Comparison of ENCODE assay signal across 8 cellular contexts in genomic region chr4:163331629-163332360, GRCh38. TPM values are rescaled to one million over a fixed set of nuclear protein-coding genes. Genes with fewer than 3 reads are reported as not detected.
DNase-seq lines count a peak whose midpoint lies in the region; ATAC-seq lines count a peak whose summit lies in the region.

No MANE protein-coding gene starts in this region.

- CTCF ChIA-PET in activated CD8-positive, alpha-beta memory T cell treated with anti-CD3 and anti-CD28 coated beads, Interleukin-2, amount 10 ng/mL, durations not matched to agents 7 days and 5 days (lab: Charles Lee), result interaction anchor here (0.6 to 1.8 kb wide), 4 partner anchors 8 to 222 kb away, joined by 3 to 6 read pairs (median 4); no protein-coding TSS in a partner anchor
- CTCF ChIA-PET in CD8-positive, alpha-beta memory T cell (lab: Charles Lee), result interaction anchor here (1.5 kb wide), 1 partner anchor 15 kb away, joined by 4 read pairs; no protein-coding TSS in a partner anchor

- peaks cover 15% of the 10 kb centered on the region for H3K4me1 ChIP-seq in adipocyte (ENCODE audit: control insufficient read depth, insufficient read depth, low read length)
- peaks cover 4% of the 10 kb centered on the region for H3K4me1 ChIP-seq in CD8-positive, alpha-beta memory T cell (ENCODE audit: insufficient read depth, low read length)

- H3K36me3 ChIP-seq in adipocyte (ENCODE audit: control insufficient read depth, insufficient read depth, low read length, severe bottlenecking), result no peaks in the 10 kb centered on the region
- no peaks in the 10 kb centered on the region for H3K36me3 ChIP-seq in CD8-positive, alpha-beta memory T cell (ENCODE audit: insufficient read depth, low read length)

- H3K36me3 Mint-ChIP-seq in activated CD8-positive, alpha-beta memory T cell treated with anti-CD3 and anti-CD28 coated beads, Interleukin-2, amount 10 ng/mL, durations not matched to agents 7 days and 5 days, result no peaks in the 10 kb centered on the region
- H3K36me3 Mint-ChIP-seq in CD8-positive, alpha-beta memory T cell, result no peaks in the 10 kb centered on the region

- no peak for ATAC-seq in activated CD8-positive, alpha-beta memory T cell treated with anti-CD3 and anti-CD28 coated beads, Interleukin-2, amount 10 ng/mL, durations not matched to agents 7 days and 5 days
- ATAC-seq in sciatic nerve, result peak; percentile 62
- no peak for ATAC-seq in HG03280 (IDR thresholded peaks at IDR 0.05; ENCODE audit: unreplicated experiment)

- intact Hi-C loops in sciatic nerve (cut with DNase I), result no loop called here

- peaks cover 51% of the 10 kb centered on the region for H3K27me3 Mint-ChIP-seq in activated CD8-positive, alpha-beta memory T cell treated with anti-CD3 and anti-CD28 coated beads, Interleukin-2, amount 10 ng/mL, durations not matched to agents 7 days and 5 days
- H3K27me3 Mint-ChIP-seq in CD8-positive, alpha-beta memory T cell, result peaks cover 22 to 55% of the 10 kb centered on the region in 2 donors

- H3K27me3 ChIP-seq in adipocyte (replicated peaks; ENCODE audit: control insufficient read depth, insufficient read depth, low read length), result peaks cover 19% of the 10 kb centered on the region
- no peaks in the 10 kb centered on the region for H3K27me3 ChIP-seq in CD8-positive, alpha-beta memory T cell (ENCODE audit: insufficient read depth, low read length, poor library complexity, severe bottlenecking)

- H3K9ac ChIP-seq in adipocyte (ENCODE audit: low read length), result peak overlapping the region; percentile 82

- no peak overlapping the region for H3K4me3 Mint-ChIP-seq in activated CD8-positive, alpha-beta memory T cell treated with anti-CD3 and anti-CD28 coated beads, Interleukin-2, amount 10 ng/mL, durations not matched to agents 7 days and 5 days
- H3K4me3 Mint-ChIP-seq in CD8-positive, alpha-beta memory T cell, result peak overlapping the region in 3 of 7 donors; percentile 3 to 55 (median 55)

- DNase-seq in activated CD8-positive, alpha-beta memory T cell treated with anti-CD3 and anti-CD28 coated beads, Interleukin-2, amount 50 U/mL, for 48 hours, result peak; percentile 48
- no peak for DNase-seq in activated CD8-positive, alpha-beta memory T cell treated with anti-CD3 and anti-CD28 coated beads, Interleukin-2, amount 10 ng/mL, durations not matched to agents 7 days and 5 days
- DNase-seq in adipocyte (ENCODE audit: low read depth) (peak; percentile 27), hepatic stellate cell (ENCODE audit: low spot score) (peak; percentile 41), sciatic nerve (ENCODE audit: low spot score) (no peak), cerebellar cortex (ENCODE audit: low spot score) (no peak)
- no peak for DNase-seq in CD8-positive, alpha-beta memory T cell

- H3K4me1 Mint-ChIP-seq in activated CD8-positive, alpha-beta memory T cell treated with anti-CD3 and anti-CD28 coated beads, Interleukin-2, amount 10 ng/mL, durations not matched to agents 7 days and 5 days, result peaks cover 14% of the 10 kb centered on the region
- H3K4me1 Mint-ChIP-seq in CD8-positive, alpha-beta memory T cell, result peaks cover 11 to 16% (median 11%) of the 10 kb centered on the region in 3 donors

- H3K27ac ChIP-seq in CD8-positive, alpha-beta memory T cell (ENCODE audit: low read depth, low read length), result no peak overlapping the region

- H3K9me3 Mint-ChIP-seq in activated CD8-positive, alpha-beta memory T cell treated with anti-CD3 and anti-CD28 coated beads, Interleukin-2, amount 10 ng/mL, durations not matched to agents 7 days and 5 days (ENCODE audit: low read depth), result no peaks in the 10 kb centered on the region
- H3K9me3 Mint-ChIP-seq in CD8-positive, alpha-beta memory T cell, result peaks cover 0 to 2% (median 0%) of the 10 kb centered on the region in 5 donors

- H3K4me3 ChIP-seq in adipocyte (ENCODE audit: low read length), result peak overlapping the region; percentile 83
- no peak overlapping the region for H3K4me3 ChIP-seq in CD8-positive, alpha-beta memory T cell (ENCODE audit: low read length)

- no peaks in the 10 kb centered on the region for H3K9me3 ChIP-seq in adipocyte (ENCODE audit: control insufficient read depth, low read length)
- H3K9me3 ChIP-seq in CD8-positive, alpha-beta memory T cell (ENCODE audit: low read length), result no peaks in the 10 kb centered on the region

- no peak overlapping the region for H3K27ac Mint-ChIP-seq in activated CD8-positive, alpha-beta memory T cell treated with anti-CD3 and anti-CD28 coated beads, Interleukin-2, amount 10 ng/mL, durations not matched to agents 7 days and 5 days
- H3K27ac Mint-ChIP-seq in CD8-positive, alpha-beta memory T cell, result no peak overlapping the region

- POLR2A ChIA-PET in CD8-positive, alpha-beta memory T cell (lab: Charles Lee), result no interaction called here

RNA-seq across cellular contexts. Expression of gene NPY1R, which starts 0.6 kb away (rescaled TPM):
- not detected for total RNA-seq in activated CD8-positive, alpha-beta memory T cell treated with anti-CD3 and anti-CD28 coated beads, Interleukin-2, amount 10 ng/mL, durations not matched to agents 7 days and 5 days
- total RNA-seq in sciatic nerve, result 4.3 TPM
- total RNA-seq in CD8-positive, alpha-beta memory T cell, result not detected
- polyA plus RNA-seq in CD8-positive, alpha-beta memory T cell, result not detected

RNA-seq across cellular contexts. Expression of gene NPY5R, which starts 11.9 kb away (rescaled TPM):
- not detected for total RNA-seq in activated CD8-positive, alpha-beta memory T cell treated with anti-CD3 and anti-CD28 coated beads, Interleukin-2, amount 10 ng/mL, durations not matched to agents 7 days and 5 days
- total RNA-seq in sciatic nerve, result 0.36 TPM
- total RNA-seq in CD8-positive, alpha-beta memory T cell, result not detected
- not detected for polyA plus RNA-seq in CD8-positive, alpha-beta memory T cell

Comparison
In these comparisons a context has a peak if more than half of its experiments do, and no peak if none do; other contexts are left out.
1. DNase-seq: peak in activated CD8-positive, alpha-beta memory T cell treated with anti-CD3 and anti-CD28 coated beads, Interleukin-2, amount 50 U/mL, for 48 hours (single experiment), adipocyte (single experiment) and hepatic stellate cell (single experiment); none in activated CD8-positive, alpha-beta memory T cell treated with anti-CD3 and anti-CD28 coated beads, Interleukin-2, amount 10 ng/mL, durations not matched to agents 7 days and 5 days (single experiment), sciatic nerve (single experiment), cerebellar cortex (single experiment) and CD8-positive, alpha-beta memory T cell (0 of 5).